Comparison of ENCODE assay signal across 17 cellular contexts in the genomic region with DNA sequence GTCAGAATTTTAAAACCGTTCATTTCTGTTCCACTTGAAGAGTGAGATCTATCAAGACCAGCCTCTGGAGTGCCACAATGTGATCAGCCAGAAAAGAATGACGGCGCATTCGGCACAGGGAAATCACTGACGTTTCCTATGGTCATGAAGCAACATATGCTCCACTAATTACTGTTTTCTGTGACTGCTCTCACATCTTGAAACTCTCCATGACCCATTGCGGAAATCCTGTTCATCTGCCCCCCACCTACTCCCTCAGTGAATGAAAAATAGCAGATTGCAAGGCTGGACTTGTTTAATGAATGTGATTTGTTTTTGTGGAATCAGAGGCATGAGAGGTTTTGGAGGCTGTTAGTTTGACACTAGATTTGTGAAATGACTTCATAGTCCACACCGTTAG. TPM values are rescaled to one million over a fixed set of nuclear protein-coding genes. Genes with fewer than 3 reads are reported as not detected.
"Had no signal": no experiment of that assay in that cellular context is flagged by ENCODE, and none has a peak within 500 bp of the region (broad histone marks: within the 10 kb centered on the region; RNA-seq: fewer than 3 reads in every experiment).

No MANE protein-coding gene starts in this region.

- H3K4me3 ChIP-seq: lung, right atrium auricular region, skin epidermis, vagina had no signal

- H3K4me1 ChIP-seq: vagina had no signal

- H3K27me3 ChIP-seq: right atrium auricular region, vagina had no signal

- DNase-seq: activated CD4-positive, alpha-beta T cell treated with anti-CD3 and anti-CD28 coated beads, Interleukin-2, amount 50 U/mL, for 48 hours; activated CD8-positive, alpha-beta memory T cell treated with anti-CD3 and anti-CD28 coated beads, Interleukin-2, amount 10 ng/mL, durations not matched to agents 7 days and 5 days; activated effector memory CD4-positive, alpha-beta T cell treated with Interleukin-2 at 50 U/mL for 16 hours; activated T-cell treated with anti-CD3 and anti-CD28 coated beads, Interleukin-2, amount 50 U/mL, for 24 hours; cortex of kidney; effector memory CD8-positive, alpha-beta T cell; erythroblast; glutamatergic neuron; naive thymus-derived CD4-positive, alpha-beta T cell; posterior cingulate gyrus had no signal

- H3K9me3 ChIP-seq: neutrophil, vagina had no signal

- H3K27ac ChIP-seq: neutrophil, right atrium auricular region, skin epidermis, vagina had no signal

- ATAC-seq: activated CD4-positive, CD25-positive, alpha-beta regulatory T cell treated with anti-CD3 and anti-CD28 coated beads, Interleukin-2, amount 50 U/mL, for 24 hours; activated CD8-positive, alpha-beta memory T cell treated with anti-CD3 and anti-CD28 coated beads, Interleukin-2, amount 10 ng/mL, durations not matched to agents 7 days and 5 days; effector memory CD8-positive, alpha-beta T cell; naive thymus-derived CD4-positive, alpha-beta T cell had no signal

- H3K36me3 ChIP-seq: neutrophil, right atrium auricular region, vagina had no signal

RNA-seq across cellular contexts. Expression of a gene that starts 53.3 kb away (rescaled TPM):
- total RNA-seq: mononuclear cell; naive thymus-derived CD4-positive, alpha-beta T cell had no signal
- polyA plus RNA-seq: naive thymus-derived CD4-positive, alpha-beta T cell had no signal
